Comparison of ENCODE assay signal across 1 cellular context in genomic region chr1:32101233-32101681, GRCh38.
A peak's percentile ranks its signal among the peaks of the same experiment; 100 is the strongest.
TF ChIP-seq lines count a peak whose summit lies in the region.

No MANE protein-coding gene starts in this region.

TF ChIP-seq in HEK293, 187 proteins besides CTCF, POLR2A, EP300 and RAD21 (continued from another document):
- TF ChIP-seq PRDM6 (tag by site-specific recombination; IDR thresholded peaks at IDR 0.05) (0 out of 2 replicates have a peak, but pooled peaks have one; percentile 41), KLF16 (tag by site-specific recombination; IDR thresholded peaks at IDR 0.05) (no peak), ZNF768 (tag by site-specific recombination; IDR thresholded peaks at IDR 0.05) (no peak), SCRT1 (tag by site-specific recombination; IDR thresholded peaks at IDR 0.05; ENCODE audit: borderline replicate concordance) (no peak), PRDM1 (tag by site-specific recombination; IDR thresholded peaks at IDR 0.05) (peak; percentile 68; the same call in 1 of the 2 replicates), ZNF530 (tag by site-specific recombination; IDR thresholded peaks at IDR 0.05; ENCODE audit: low read depth) (no peak), ZNF23 (tag by site-specific recombination; IDR thresholded peaks at IDR 0.05; ENCODE audit: borderline replicate concordance) (no peak), ZNF133 (tag by site-specific recombination; IDR thresholded peaks at IDR 0.05) (no peak), ZNF18 (tag by site-specific recombination; IDR thresholded peaks at IDR 0.05) (no peak), GLI4 (tag by site-specific recombination; IDR thresholded peaks at IDR 0.05) (no peak), KLF9 (tag by site-specific recombination; IDR thresholded peaks at IDR 0.05; ENCODE audit: low read depth) (no peak), SP7 (tag by site-specific recombination; IDR thresholded peaks at IDR 0.05) (0 out of 2 replicates have a peak, but pooled peaks have one; percentile 23)
